8 cellular contexts compared by ENCODE assay signal in the genomic region with DNA sequence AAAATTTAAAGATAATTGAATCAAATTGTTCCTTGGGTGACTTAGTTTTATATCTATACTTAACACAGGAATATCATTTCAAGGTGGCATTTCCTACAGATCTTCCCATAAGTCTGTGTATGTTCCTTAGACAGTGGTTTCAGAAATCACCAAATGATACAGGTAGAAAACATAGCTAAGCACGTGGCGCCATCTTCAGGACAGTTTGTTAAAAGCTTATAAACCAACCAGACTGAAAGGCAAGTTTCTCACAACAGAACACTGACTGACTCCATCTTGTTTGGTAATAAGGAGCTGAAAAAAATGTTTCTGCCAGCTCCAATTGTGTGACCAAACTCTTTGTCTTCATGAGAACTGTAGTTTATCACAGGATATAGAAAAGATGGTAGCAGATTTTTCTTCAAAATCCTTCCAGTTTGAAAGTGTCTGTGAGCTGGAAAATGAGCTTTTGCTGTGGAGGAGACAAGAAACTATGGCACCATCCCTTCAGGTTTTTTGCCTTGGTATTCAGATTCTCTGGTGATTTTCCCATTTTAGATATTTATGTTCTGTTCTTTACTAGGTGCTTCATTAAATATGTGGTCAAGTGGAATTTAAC. TPM values are rescaled to one million over a fixed set of nuclear protein-coding genes. Genes with fewer than 3 reads are reported as not detected.
DNase-seq lines count a peak whose midpoint lies in the region; ATAC-seq and TF ChIP-seq lines count a peak whose summit lies in the region.

No MANE protein-coding gene starts in this region.

- H3K9me3 Mint-ChIP-seq in CD4-positive, alpha-beta memory T cell, result no peaks in the 10 kb centered on the region
- H3K9me3 Mint-ChIP-seq in activated CD4-positive, alpha-beta memory T cell treated with anti-CD3 and anti-CD28 coated beads, Interleukin-2, amount 10 ng/mL, durations not matched to agents 7 days and 5 days, result no peaks in the 10 kb centered on the region
- H3K9me3 Mint-ChIP-seq in mesothelial cell of epicardium, result no peaks in the 10 kb centered on the region

- no peaks in the 10 kb centered on the region for H3K36me3 Mint-ChIP-seq in CD4-positive, alpha-beta memory T cell
- no peaks in the 10 kb centered on the region for H3K36me3 Mint-ChIP-seq in activated CD4-positive, alpha-beta memory T cell treated with anti-CD3 and anti-CD28 coated beads, Interleukin-2, amount 10 ng/mL, durations not matched to agents 7 days and 5 days (ENCODE audit: low read depth)
- no peaks in the 10 kb centered on the region for H3K36me3 Mint-ChIP-seq in mesothelial cell of epicardium

- H3K4me3 ChIP-seq in CD4-positive, alpha-beta memory T cell (ENCODE audit: low read length in 2 of 2), result no peak overlapping the region
- no peak overlapping the region for H3K4me3 ChIP-seq in effector memory CD4-positive, alpha-beta T cell (ENCODE audit: insufficient read depth, low read depth, low read length, poor library complexity, severe bottlenecking)

- POLR2A ChIA-PET in CD4-positive, alpha-beta memory T cell (lab: Charles Lee; ENCODE audit: partially characterized antibody), result interaction anchor here (1.0 kb wide), 2 partner anchors 609 to 637 kb away, joined by 3 to 4 read pairs; no protein-coding TSS in a partner anchor
- POLR2A ChIA-PET in activated CD4-positive, alpha-beta memory T cell treated with anti-CD3 and anti-CD28 coated beads, Interleukin-2, amount 10 ng/mL, durations not matched to agents 7 days and 5 days (lab: Charles Lee), result interaction anchor here (1.0 kb wide), 1 partner anchor 11 kb away, joined by 3 read pairs; no protein-coding TSS in a partner anchor

- no peak overlapping the region for H3K27ac Mint-ChIP-seq in CD4-positive, alpha-beta memory T cell
- no peak overlapping the region for H3K27ac Mint-ChIP-seq in activated CD4-positive, alpha-beta memory T cell treated with anti-CD3 and anti-CD28 coated beads, Interleukin-2, amount 10 ng/mL, durations not matched to agents 7 days and 5 days
- no peak overlapping the region for H3K27ac Mint-ChIP-seq in mesothelial cell of epicardium

- no peak overlapping the region for H3K4me3 Mint-ChIP-seq in CD4-positive, alpha-beta memory T cell
- H3K4me3 Mint-ChIP-seq in activated CD4-positive, alpha-beta memory T cell treated with anti-CD3 and anti-CD28 coated beads, Interleukin-2, amount 10 ng/mL, durations not matched to agents 7 days and 5 days, result no peak overlapping the region
- no peak overlapping the region for H3K4me3 Mint-ChIP-seq in mesothelial cell of epicardium

- H3K36me3 ChIP-seq in CD4-positive, alpha-beta memory T cell (ENCODE audit: insufficient read depth, low read length), result no peaks in the 10 kb centered on the region
- no peaks in the 10 kb centered on the region for H3K36me3 ChIP-seq in effector memory CD4-positive, alpha-beta T cell (ENCODE audit: control insufficient read depth, insufficient read depth, low read length)

- H3K9me3 ChIP-seq in CD4-positive, alpha-beta memory T cell (ENCODE audit: control insufficient read depth in 1 of 2, low read length in 2 of 2), result no peaks in the 10 kb centered on the region
- no peaks in the 10 kb centered on the region for H3K9me3 ChIP-seq in effector memory CD4-positive, alpha-beta T cell (ENCODE audit: control insufficient read depth, low read length)

- no peaks in the 10 kb centered on the region for H3K4me1 ChIP-seq in CD4-positive, alpha-beta memory T cell (ENCODE audit: insufficient read depth, low read length)
- no peaks in the 10 kb centered on the region for H3K4me1 ChIP-seq in effector memory CD4-positive, alpha-beta T cell (ENCODE audit: control insufficient read depth, insufficient read depth, low read length, poor library complexity, severe bottlenecking)

- no peaks in the 10 kb centered on the region for H3K4me1 Mint-ChIP-seq in CD4-positive, alpha-beta memory T cell
- no peaks in the 10 kb centered on the region for H3K4me1 Mint-ChIP-seq in activated CD4-positive, alpha-beta memory T cell treated with anti-CD3 and anti-CD28 coated beads, Interleukin-2, amount 10 ng/mL, durations not matched to agents 7 days and 5 days
- H3K4me1 Mint-ChIP-seq in mesothelial cell of epicardium, result no peaks in the 10 kb centered on the region

- TF ChIP-seq CTCF in mesothelial cell of epicardium (IDR thresholded peaks at IDR 0.05; ENCODE audit: unreplicated experiment), result peak; percentile 71

- H3K27me3 Mint-ChIP-seq in CD4-positive, alpha-beta memory T cell, result peaks cover 0 to 3% of the 10 kb centered on the region in 2 donors
- H3K27me3 Mint-ChIP-seq in activated CD4-positive, alpha-beta memory T cell treated with anti-CD3 and anti-CD28 coated beads, Interleukin-2, amount 10 ng/mL, durations not matched to agents 7 days and 5 days, result peaks cover 7% of the 10 kb centered on the region
- peaks cover 13% of the 10 kb centered on the region for H3K27me3 Mint-ChIP-seq in mesothelial cell of epicardium (ENCODE audit: low read depth)

- CTCF ChIA-PET in CD4-positive, alpha-beta memory T cell (lab: Charles Lee; ENCODE audit: partially characterized antibody), result interaction anchor here (0.6 to 3.3 kb wide), 44 partner anchors 8 to 1590 kb away, joined by 3 to 28 read pairs (median 4); partner anchors contain the start of genes ITGA4 and UBE2E3
- CTCF ChIA-PET in activated CD4-positive, alpha-beta memory T cell treated with anti-CD3 and anti-CD28 coated beads, Interleukin-2, amount 10 ng/mL, durations not matched to agents 7 days and 5 days (lab: Charles Lee), result interaction anchor here (0.6 to 3.5 kb wide), 51 partner anchors 8 to 1589 kb away, joined by 3 to 43 read pairs (median 4); partner anchors contain the start of genes CERKL and ITGA4

- intact Hi-C loops in CD4-positive, alpha-beta memory T cell (cut with micrococcal nuclease), result loop anchor here (1.0 to 10.0 kb wide), 6 partner anchors 143 to 1591 kb away; partner anchors contain the start of gene UBE2E3

- ATAC-seq in GM19463 (IDR thresholded peaks at IDR 0.05; ENCODE audit: unreplicated experiment), result peak; percentile 88

- peak; percentile 51 to 68 (median 58) for DNase-seq in CD4-positive, alpha-beta memory T cell
- peak; percentile 45 for DNase-seq in HPDE6-E6E7 (ENCODE audit: extremely low spot score)
- DNase-seq in NCI-H82 treated with DMSO at 0.1 percent for 48 hours (lab: John Stamatoyannopoulos, UW; ENCODE audit: unreplicated experiment), result peak; percentile 92
- DNase-seq in activated CD4-positive, alpha-beta memory T cell treated with anti-CD3 and anti-CD28 coated beads, Interleukin-2, amount 10 ng/mL, durations not matched to agents 7 days and 5 days, result peak; percentile 73
- DNase-seq in effector memory CD4-positive, alpha-beta T cell, result peak; percentile 10 to 57 (median 33)
- DNase-seq in mesothelial cell of epicardium (ENCODE audit: low spot score in 2 of 2, unreplicated experiment in 2 of 2), result peak; percentile 37 to 74
- DNase-seq in stimulated activated CD8-positive, alpha-beta memory T cell treated with anti-CD3 and anti-CD28 coated beads, Interleukin-4, amount 100 ng/mL, for 24 hours (ENCODE audit: low read depth), result peak; percentile 42

- H3K27ac ChIP-seq in CD4-positive, alpha-beta memory T cell (ENCODE audit: low read depth, low read length), result no peak overlapping the region
- H3K27ac ChIP-seq in effector memory CD4-positive, alpha-beta T cell (ENCODE audit: insufficient read depth, low read length, poor library complexity, severe bottlenecking), result no peak overlapping the region

- H3K27me3 ChIP-seq in CD4-positive, alpha-beta memory T cell (ENCODE audit: insufficient read depth, low read length), result no peaks in the 10 kb centered on the region
- no peaks in the 10 kb centered on the region for H3K27me3 ChIP-seq in effector memory CD4-positive, alpha-beta T cell (replicated peaks; ENCODE audit: control insufficient read depth, insufficient read depth, low read length, poor library complexity, severe bottlenecking)

RNA-seq across cellular contexts. Expression of gene NEUROD1, which starts 34.8 kb away (rescaled TPM):
- not detected for total RNA-seq in CD4-positive, alpha-beta memory T cell
- polyA plus RNA-seq in CD4-positive, alpha-beta memory T cell, result not detected
- not detected for total RNA-seq in activated CD4-positive, alpha-beta memory T cell treated with anti-CD3 and anti-CD28 coated beads, Interleukin-2, amount 10 ng/mL, durations not matched to agents 7 days and 5 days
- total RNA-seq in mesothelial cell of epicardium, result not detected in 3 replicates

RNA-seq across cellular contexts. Expression of gene CERKL, which starts 58.2 kb away (rescaled TPM):
- under 1 TPM; 0.09 to 0.11 TPM for total RNA-seq in CD4-positive, alpha-beta memory T cell
- 10 to 100 TPM; 31.2 to 33.3 TPM for polyA plus RNA-seq in CD4-positive, alpha-beta memory T cell
- under 1 TPM in 1 of 2 experiments, not detected in 1; 0.08 TPM for total RNA-seq in activated CD4-positive, alpha-beta memory T cell treated with anti-CD3 and anti-CD28 coated beads, Interleukin-2, amount 10 ng/mL, durations not matched to agents 7 days and 5 days
- total RNA-seq in mesothelial cell of epicardium, result not detected in 3 replicates

Comparison
In these comparisons a context has a peak if more than half of its experiments do, and no peak if none do; other contexts are left out.
1. DNase-seq: peak in every context shown above with its lines; median percentile 92 in NCI-H82 treated with DMSO at 0.1 percent for 48 hours; 73 in activated CD4-positive, alpha-beta memory T cell treated with anti-CD3 and anti-CD28 coated beads, Interleukin-2, amount 10 ng/mL, durations not matched to agents 7 days and 5 days; 58 in CD4-positive, alpha-beta memory T cell; 56 in mesothelial cell of epicardium; 45 in HPDE6-E6E7; 42 in stimulated activated CD8-positive, alpha-beta memory T cell treated with anti-CD3 and anti-CD28 coated beads, Interleukin-4, amount 100 ng/mL, for 24 hours; 33 in effector memory CD4-positive, alpha-beta T cell.